15 cellular contexts compared by ENCODE assay signal in genomic region chr15:41777421-41777973, GRCh38. TPM values are rescaled to one million over a fixed set of nuclear protein-coding genes. Genes with fewer than 3 reads are reported as not detected.
DNase-seq lines count a peak whose midpoint lies in the region; ATAC-seq and TF ChIP-seq lines count a peak whose summit lies in the region.
"Had no signal": no experiment of that assay in that cellular context is flagged by ENCODE, and none has a peak within 500 bp of the region (broad histone marks: within the 10 kb centered on the region; RNA-seq: fewer than 3 reads in every experiment).

No MANE protein-coding gene starts in this region.

- peaks cover 65% of the 10 kb centered on the region for H3K79me2 ChIP-seq in SK-N-SH (ENCODE audit: insufficient read depth)

- TF ChIP-seq CTCF in SK-N-SH (IDR thresholded peaks at IDR 0.05): no peak
- TF ChIP-seq CTCF in RWPE1 (conservative IDR thresholded peaks at IDR 0.05; ENCODE audit: low read depth): no peak
- no peak for TF ChIP-seq CTCF in esophagus squamous epithelium (IDR thresholded peaks at IDR 0.05)

- TF ChIP-seq EP300 in SK-N-SH (IDR thresholded peaks at IDR 0.05; ENCODE audit: borderline replicate concordance in 1 of 2, low read depth in 1 of 2, low read length in 1 of 2): no peak

- no peak overlapping the region; a peak in 1 of 4 replicates for H3K4me3 ChIP-seq in SK-N-SH (ENCODE audit: low read depth in 2 of 2, low read length in 1 of 2)
- peak overlapping the region; percentile 50 to 82 (median 76) for H3K4me3 ChIP-seq in esophagus squamous epithelium
- H3K4me3 ChIP-seq in skeletal muscle satellite cell (ENCODE audit: low read length): peak overlapping the region; percentile 44
- H3K4me3 ChIP-seq: spleen had no signal

- peak overlapping the region; percentile 22; the same call in 1 of the 2 replicates for H3K9ac ChIP-seq in SK-N-SH
- peak overlapping the region; percentile 28 for H3K9ac ChIP-seq in skeletal muscle satellite cell (ENCODE audit: low read depth, low read length)

- CTCF ChIA-PET in SK-N-SH (lab: Yijun Ruan, JAX): interaction anchor here (1.3 to 6.9 kb wide), 6 partner anchors 17 to 312 kb away, joined by 3 to 77 read pairs (median 4); no protein-coding TSS in a partner anchor
- CTCF ChIA-PET in RWPE1 (lab: Yijun Ruan, JAX): interaction anchor here (0.6 to 1.8 kb wide), 3 partner anchors 30 to 284 kb away, joined by 3 to 11 read pairs (median 4); no protein-coding TSS in a partner anchor

- intact Hi-C loops in esophagus squamous epithelium (cut with DNase I): loop anchor here (5.0 kb wide), 1 partner anchor 130 kb away; no protein-coding TSS in a partner anchor

- no peaks in the 10 kb centered on the region for H3K9me2 ChIP-seq in SK-N-SH

- POLR2A ChIA-PET in SK-N-SH (lab: Yijun Ruan, JAX) (no interaction called here), RWPE1 (lab: Yijun Ruan, JAX; ENCODE audit: low non-redundant PET) (interaction anchor here (0.6 to 0.7 kb wide), 2 partner anchors 23 to 152 kb away, joined by 3 to 4 read pairs; no protein-coding TSS in a partner anchor)

- no peaks in the 10 kb centered on the region for H3K36me3 ChIP-seq in SK-N-SH (replicated peaks in 1 of 2; ENCODE audit: control insufficient read depth in 1 of 2, insufficient read depth in 2 of 2, low read length in 1 of 2)
- no peaks in the 10 kb centered on the region for H3K36me3 ChIP-seq in esophagus squamous epithelium
- H3K36me3 ChIP-seq in skeletal muscle satellite cell (ENCODE audit: insufficient read depth, low read length): no peaks in the 10 kb centered on the region
- H3K36me3 ChIP-seq: spleen had no signal

- H3K27ac ChIP-seq in SK-N-SH (ENCODE audit: low read depth in 2 of 2, low read length in 1 of 2) (peak overlapping the region in 1 of 2 experiments; percentile 58; a peak in 2 of 4 replicates), RWPE1 (peak overlapping the region; percentile 82), esophagus squamous epithelium (peak overlapping the region; percentile 45 to 91 (median 88))
- H3K27ac ChIP-seq: 22Rv1, spleen had no signal

- ATAC-seq in SK-N-SH treated with all-trans-retinoic acid at 6 μM for 48 hours (no peak), GM18909 (IDR thresholded peaks at IDR 0.05; ENCODE audit: poor library complexity, unreplicated experiment) (no peak)
- ATAC-seq: activated CD8-positive, alpha-beta memory T cell treated with anti-CD3 and anti-CD28 coated beads, Interleukin-2, amount 10 ng/mL, durations not matched to agents 7 days and 5 days had no signal

- DNase-seq in SK-N-SH: no peak
- no peak for DNase-seq in RWPE1 (ENCODE audit: low spot score)
- no peak for DNase-seq in esophagus squamous epithelium (lab: John Stamatoyannopoulos, UW)
- DNase-seq in activated CD4-positive, CD25-positive, alpha-beta regulatory T cell treated with anti-CD3 and anti-CD28 coated beads, Interleukin-2, amount 50 U/mL, for 72 hours: no peak
- DNase-seq in HT-29 (ENCODE audit: low spot score): no peak
- DNase-seq: activated B cell treated with CpG ODN at 0.5 μM for 24 hours; activated CD8-positive, alpha-beta memory T cell treated with anti-CD3 and anti-CD28 coated beads, Interleukin-2, amount 10 ng/mL, durations not matched to agents 7 days and 5 days; activated naive CD4-positive, alpha-beta T cell treated with anti-CD3 and anti-CD28 coated beads, Interleukin-2, amount 10 ng/mL, durations not matched to agents 7 days and 5 days; COR-L47; H7; spleen had no signal

- peak overlapping the region; percentile 97 for H3K4me2 ChIP-seq in SK-N-SH
- peak overlapping the region; percentile 90 for H3K4me2 ChIP-seq in skeletal muscle satellite cell (ENCODE audit: low read length)

- H3K27me3 ChIP-seq in SK-N-SH (ENCODE audit: insufficient read depth) (no peaks in the 10 kb centered on the region), esophagus squamous epithelium (no peaks in the 10 kb centered on the region), skeletal muscle satellite cell (ENCODE audit: control insufficient read depth, insufficient read depth, low read length) (no peaks in the 10 kb centered on the region)
- H3K27me3 ChIP-seq: spleen had no signal

- TF ChIP-seq POLR2A in esophagus squamous epithelium (IDR thresholded peaks at IDR 0.05): no peak

- H4K20me1 ChIP-seq in SK-N-SH (ENCODE audit: insufficient read depth): no peaks in the 10 kb centered on the region

- 89% methylated on average over 1 of the region's 1 CpG for WGBS in SK-N-SH (ENCODE audit: low lambda C conversion rate)
- WGBS in esophagus squamous epithelium, 2 donors: 41 to 50% methylated on average over 1 of the region's 1 CpG

- H3K9me3 ChIP-seq in SK-N-SH (no peaks in the 10 kb centered on the region), esophagus squamous epithelium (no peaks in the 10 kb centered on the region), skeletal muscle satellite cell (replicated peaks; ENCODE audit: low read length) (no peaks in the 10 kb centered on the region)
- H3K9me3 ChIP-seq: spleen had no signal

- no peak for TF ChIP-seq RAD21 in SK-N-SH (IDR thresholded peaks at IDR 0.05; ENCODE audit: low read length)

- H2AFZ ChIP-seq in SK-N-SH (ENCODE audit: low read depth): no peak overlapping the region

- H3F3A ChIP-seq in SK-N-SH (replicated peaks; ENCODE audit: insufficient read depth): peaks cover 22% of the 10 kb centered on the region

- H3K4me1 ChIP-seq in SK-N-SH (ENCODE audit: control insufficient read depth in 1 of 2, insufficient read depth in 2 of 2, low read depth in 1 of 2, low read length in 1 of 2) (peaks cover 23 to 36% of the 10 kb centered on the region in 2 experiments), esophagus squamous epithelium (peaks cover 32 to 91% (median 67%) of the 10 kb centered on the region in 3 donors), skeletal muscle satellite cell (ENCODE audit: control insufficient read depth, insufficient read depth, low read length) (peaks cover 70% of the 10 kb centered on the region)

TF ChIP-seq in SK-N-SH, 30 proteins besides CTCF, POLR2A, EP300 and RAD21:
- TF ChIP-seq FOXJ3 (CRISPR knock-in tag; IDR thresholded peaks at IDR 0.05): no peak
- TF ChIP-seq FOSL2 (IDR thresholded peaks at IDR 0.05; ENCODE audit: borderline replicate concordance, low read depth): peak; percentile 66; the same call in 1 of the 2 replicates
- TF ChIP-seq JUND (IDR thresholded peaks at IDR 0.05): peak; percentile 31; the same call in 1 of the 2 replicates
- TF ChIP-seq PBX3 (IDR thresholded peaks at IDR 0.05): peak; percentile 22; the same call in 1 of the 2 replicates
- TF ChIP-seq TCF12 (IDR thresholded peaks at IDR 0.05): peak; percentile 62
- TF ChIP-seq TEAD4 (IDR thresholded peaks at IDR 0.05; ENCODE audit: borderline replicate concordance, insufficient read depth): no peak
- TF ChIP-seq MAX (IDR thresholded peaks at IDR 0.05; ENCODE audit: low read depth): peak; percentile 65; the same call in 1 of the 2 replicates
TF ChIP-seq in SK-N-SH: peak in this region for 5.

TF ChIP-seq in SK-N-SH treated with all-trans-retinoic acid at 6 μM for 48 hours, 23 proteins besides CTCF, POLR2A, EP300 and RAD21 (continues in another document):
- TF ChIP-seq CSRNP3 (CRISPR knock-in tag; IDR thresholded peaks at IDR 0.05): no peak
- TF ChIP-seq ZNF8 (CRISPR knock-in tag; IDR thresholded peaks at IDR 0.05): no peak
- TF ChIP-seq ESRRG (CRISPR knock-in tag; IDR thresholded peaks at IDR 0.05): no peak
- TF ChIP-seq CSDC2 (CRISPR knock-in tag; IDR thresholded peaks at IDR 0.05): no peak
- no peak for TF ChIP-seq ARNTL (CRISPR knock-in tag; IDR thresholded peaks at IDR 0.05; ENCODE audit: borderline replicate concordance, low read depth)

RNA-seq across cellular contexts. Expression of gene MAPKBP1, which starts 3.2 kb away (rescaled TPM):
- polyA plus RNA-seq in SK-N-SH (2012; rRNA removed): 5.2 and 6.7 TPM in 2 replicates
- polyA plus RNA-seq in SK-N-SH (2012; cell fraction: cytosol; rRNA removed): 2.0 and 3.1 TPM in 2 replicates
- polyA plus RNA-seq in SK-N-SH (2012; cell fraction: nucleus; rRNA removed): 28.0 and 28.2 TPM in 2 replicates
- 10 to 100 TPM; 18.4 to 37.6 (median 29.8) TPM for total RNA-seq in esophagus squamous epithelium
- total RNA-seq in skeletal muscle satellite cell (2012; rRNA removed): 12.9 and 13.8 TPM in 2 replicates
- total RNA-seq in HT-29 (2014; rRNA removed; shearing (Covaris generic)): 13.1 and 15.4 TPM in 2 replicates

RNA-seq across cellular contexts. Expression of gene JMJD7, which starts 50.4 kb away (rescaled TPM):
- 6.5 and 6.8 TPM in 2 replicates for polyA plus RNA-seq in SK-N-SH (2012; rRNA removed)
- 3.5 and 4.6 TPM in 2 replicates for polyA plus RNA-seq in SK-N-SH (2012; cell fraction: cytosol; rRNA removed)
- polyA plus RNA-seq in SK-N-SH (2012; cell fraction: nucleus; rRNA removed): 12.7 and 12.9 TPM in 2 replicates
- 10 to 100 TPM; 20.4 to 36.9 (median 30.5) TPM for total RNA-seq in esophagus squamous epithelium
- total RNA-seq in skeletal muscle satellite cell (2012; rRNA removed): 1.8 and 10.0 TPM in 2 replicates
- total RNA-seq in HT-29 (2014; rRNA removed; shearing (Covaris generic)): 14.1 and 16.2 TPM in 2 replicates

Comparison
In these comparisons a context has a peak if more than half of its experiments do, and no peak if none do; other contexts are left out.
1. H3K4me3 ChIP-seq: peak in esophagus squamous epithelium (4 of 4) and skeletal muscle satellite cell (single experiment); none in SK-N-SH (0 of 2).